ENCODE assay signal across 2 cellular contexts in the genomic region with DNA sequence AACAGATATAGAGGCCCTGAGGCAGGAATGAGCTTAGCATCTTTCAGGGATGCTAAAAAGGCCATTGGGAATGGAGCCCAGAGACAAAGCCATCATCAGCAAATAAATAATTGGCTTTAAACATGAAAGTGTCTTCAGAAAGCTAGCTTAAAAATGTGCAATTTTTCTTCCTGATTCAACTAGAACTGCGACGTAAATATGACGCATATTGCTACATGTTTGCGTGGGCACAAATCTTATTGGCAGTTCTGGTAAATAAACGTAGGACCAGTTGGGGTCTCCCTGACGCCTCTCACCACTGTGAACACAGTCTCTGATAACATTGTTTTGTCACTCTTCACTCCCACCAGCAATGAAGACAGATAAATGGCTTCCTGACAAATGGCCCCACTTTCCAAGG.
TF ChIP-seq lines count a peak whose summit lies in the region.

No MANE protein-coding gene starts in this region.

TF ChIP-seq in GM23338, 12 proteins besides CTCF, POLR2A, EP300 and RAD21:
- TF ChIP-seq JUNB (IDR thresholded peaks at IDR 0.05; ENCODE audit: unreplicated experiment) (no peak), ZNF114 (CRISPR knock-in tag; IDR thresholded peaks at IDR 0.05) (no peak), ZNF331 (CRISPR knock-in tag; IDR thresholded peaks at IDR 0.05; ENCODE audit: low read depth) (no peak), EZH2 (IDR thresholded peaks at IDR 0.05; ENCODE audit: low read depth, unreplicated experiment) (no peak)
- TF ChIP-seq, protein P1, sequence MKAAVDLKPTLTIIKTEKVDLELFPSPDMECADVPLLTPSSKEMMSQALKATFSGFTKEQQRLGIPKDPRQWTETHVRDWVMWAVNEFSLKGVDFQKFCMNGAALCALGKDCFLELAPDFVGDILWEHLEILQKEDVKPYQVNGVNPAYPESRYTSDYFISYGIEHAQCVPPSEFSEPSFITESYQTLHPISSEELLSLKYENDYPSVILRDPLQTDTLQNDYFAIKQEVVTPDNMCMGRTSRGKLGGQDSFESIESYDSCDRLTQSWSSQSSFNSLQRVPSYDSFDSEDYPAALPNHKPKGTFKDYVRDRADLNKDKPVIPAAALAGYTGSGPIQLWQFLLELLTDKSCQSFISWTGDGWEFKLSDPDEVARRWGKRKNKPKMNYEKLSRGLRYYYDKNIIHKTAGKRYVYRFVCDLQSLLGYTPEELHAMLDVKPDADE (IDR thresholded peaks at IDR 0.05): no peak

TF ChIP-seq in H1, 55 proteins besides CTCF, POLR2A, EP300 and RAD21:
- TF ChIP-seq SRF (IDR thresholded peaks at IDR 0.05; ENCODE audit: low read depth, low read length) (no peak), CHD2 (IDR thresholded peaks at IDR 0.05; ENCODE audit: low read length) (no peak)
TF ChIP-seq in H1: peak in this region for 0.
